ENCODE assay signal across 26 cellular contexts in genomic region chr13:26424181-26424580, GRCh38.
DNase-seq lines count a peak whose midpoint lies in the region; ATAC-seq and TF ChIP-seq lines count a peak whose summit lies in the region.
"Had no signal": no experiment of that assay in that cellular context is flagged by ENCODE, and none has a peak within 500 bp of the region (broad histone marks: within the 10 kb centered on the region; RNA-seq: fewer than 3 reads in every experiment).

No MANE protein-coding gene starts in this region.

- H3K4me2 ChIP-seq in trophoblast cell (ENCODE audit: low read length), result no peak overlapping the region
- H3K4me2 ChIP-seq: smooth muscle cell had no signal

- peak overlapping the region; percentile 95 for H4K91ac ChIP-seq in trophoblast cell (ENCODE audit: low read depth, low read length)

- peak overlapping the region; percentile 83 for H3K14ac ChIP-seq in trophoblast cell (ENCODE audit: low read length)

- H2AK5ac ChIP-seq in trophoblast cell (ENCODE audit: low read length), result peak overlapping the region; percentile 73

- H2BK12ac ChIP-seq in trophoblast cell (ENCODE audit: low read length), result peak overlapping the region; percentile 85

- H3K18ac ChIP-seq in trophoblast cell (ENCODE audit: low read length), result peak overlapping the region; percentile 34

- H3K27me3 ChIP-seq in trophoblast cell (ENCODE audit: insufficient read depth, low read length) (no peaks in the 10 kb centered on the region), tibial artery (no peaks in the 10 kb centered on the region)
- H3K27me3 ChIP-seq: brain microvascular endothelial cell, Peyer's patch, SJSA1 had no signal

- peak overlapping the region in 3 of 5 experiments; percentile 60 to 81 (median 76) for H3K27ac Mint-ChIP-seq in brain
- H3K27ac Mint-ChIP-seq: activated CD4-positive, alpha-beta T cell treated with anti-CD3 and anti-CD28 coated beads for 36 hours; activated naive CD4-positive, alpha-beta T cell treated with anti-CD3 and anti-CD28 coated beads, Interleukin-2, amount 50 U/mL, for 24 hours; activated T-cell treated with anti-CD3 and anti-CD28 coated beads, Interleukin-2, amount 50 U/mL, for 72 hours; endodermal cell; progenitor cell of endocrine pancreas had no signal

- H2AFZ ChIP-seq in trophoblast cell (ENCODE audit: insufficient read depth, low read length, poor library complexity), result peak overlapping the region; percentile 23

- no CpG with 5 or more reads among the region's 14 CpGs for WGBS in trophoblast cell (ENCODE audit: extremely low coverage, insufficient coverage, insufficient read length)

- intact Hi-C loops in left ventricle myocardium superior (cut with micrococcal nuclease) (no loop called here), tibial artery (cut with DNase I; ENCODE audit: low total_unique reads) (no loop called here)

- H3K9ac ChIP-seq in trophoblast cell (ENCODE audit: low read length), result no peak overlapping the region

- peaks cover 3% of the 10 kb centered on the region for H3K79me2 ChIP-seq in trophoblast cell (ENCODE audit: control insufficient read depth, insufficient read depth, low read length, poor library complexity)

- H3K4me1 Mint-ChIP-seq in brain, result peaks cover 24% of the 10 kb centered on the region
- H3K4me1 Mint-ChIP-seq: activated CD4-positive, alpha-beta T cell treated with anti-CD3 and anti-CD28 coated beads for 36 hours; activated naive CD4-positive, alpha-beta T cell treated with anti-CD3 and anti-CD28 coated beads, Interleukin-2, amount 50 U/mL, for 24 hours; endodermal cell had no signal

- ATAC-seq in left ventricle myocardium superior, result peak; percentile 69
- ATAC-seq: activated CD4-positive, alpha-beta T cell treated with anti-CD3 and anti-CD28 coated beads for 36 hours; activated T-cell treated with anti-CD3 and anti-CD28 coated beads, Interleukin-2, amount 50 U/mL, for 72 hours had no signal

- H2BK5ac ChIP-seq in trophoblast cell (ENCODE audit: low read depth, low read length, poor library complexity), result peak overlapping the region; percentile 87

- H3K9me3 ChIP-seq in trophoblast cell (ENCODE audit: insufficient read depth, low read depth, low read length), result no peaks in the 10 kb centered on the region
- H3K9me3 ChIP-seq in tibial artery, result no peaks in the 10 kb centered on the region
- H3K9me3 ChIP-seq: Peyer's patch, SJSA1 had no signal

- peaks cover 14% of the 10 kb centered on the region for H3K79me1 ChIP-seq in trophoblast cell (ENCODE audit: low read length)

- H4K8ac ChIP-seq in trophoblast cell (ENCODE audit: low read depth, low read length), result peak overlapping the region; percentile 57

- no peak overlapping the region for H3K4me3 ChIP-seq in trophoblast cell (ENCODE audit: low read depth, low read length)
- H3K4me3 ChIP-seq in tibial artery, result no peak overlapping the region
- H3K4me3 ChIP-seq: Peyer's patch, SJSA1, smooth muscle cell had no signal

- H3K36me3 Mint-ChIP-seq in brain, result no peaks in the 10 kb centered on the region
- H3K36me3 Mint-ChIP-seq: activated naive CD4-positive, alpha-beta T cell treated with anti-CD3 and anti-CD28 coated beads, Interleukin-2, amount 50 U/mL, for 24 hours had no signal

- H4K12ac ChIP-seq in trophoblast cell (ENCODE audit: low read depth, low read length), result no peak overlapping the region

- H3K36me3 ChIP-seq in trophoblast cell (ENCODE audit: control insufficient read depth in 1 of 2, insufficient read depth in 2 of 2, low read length in 2 of 2), result no peaks in the 10 kb centered on the region
- no peaks in the 10 kb centered on the region for H3K36me3 ChIP-seq in tibial artery
- H3K36me3 ChIP-seq: brain microvascular endothelial cell, Peyer's patch, SJSA1 had no signal

- H3K4me1 ChIP-seq in trophoblast cell (ENCODE audit: control insufficient read depth in 1 of 2, insufficient read depth in 2 of 2, low read length in 2 of 2) (peaks cover 16 to 22% of the 10 kb centered on the region in 2 experiments), tibial artery (peaks cover 0 to 38% (median 28%) of the 10 kb centered on the region in 4 donors)
- H3K4me1 ChIP-seq: SJSA1 had no signal

- H3K27ac ChIP-seq in trophoblast cell (ENCODE audit: low read depth, low read length) (peak overlapping the region; percentile 90), tibial artery (peak overlapping the region; percentile 62 to 85)
- H3K27ac ChIP-seq: brain microvascular endothelial cell, SJSA1 had no signal

- peaks cover 3% of the 10 kb centered on the region for H3K27me3 Mint-ChIP-seq in brain
- H3K27me3 Mint-ChIP-seq: progenitor cell of endocrine pancreas had no signal

- H3K9me3 Mint-ChIP-seq in brain, result peaks cover 0 to 5% (median 0%) of the 10 kb centered on the region in 5 experiments
- H3K9me3 Mint-ChIP-seq: activated T-cell treated with anti-CD3 and anti-CD28 coated beads, Interleukin-2, amount 50 U/mL, for 72 hours; endodermal cell; neural crest cell had no signal

- H3K4me3 Mint-ChIP-seq in brain, result no peak overlapping the region
- H3K4me3 Mint-ChIP-seq: activated CD4-positive, alpha-beta T cell treated with anti-CD3 and anti-CD28 coated beads for 36 hours; activated naive CD4-positive, alpha-beta T cell treated with anti-CD3 and anti-CD28 coated beads, Interleukin-2, amount 50 U/mL, for 24 hours; activated T-cell treated with anti-CD3 and anti-CD28 coated beads, Interleukin-2, amount 50 U/mL, for 72 hours; endodermal cell; neural crest cell had no signal

- DNase-seq in left ventricle myocardium superior, result peak; percentile 44
- no peak for DNase-seq in trophoblast cell
- no peak for DNase-seq in tibial artery
- no peak for DNase-seq in NOMO-1 treated with DMSO at 0.1 percent for 48 hours (lab: John Stamatoyannopoulos, UW; ENCODE audit: unreplicated experiment)
- DNase-seq in activated effector memory CD4-positive, alpha-beta T cell treated with anti-CD3 and anti-CD28 coated beads, Interleukin-2, amount 50 U/mL, for 16 hours, result no peak
- DNase-seq in cortex of kidney (lab: John Stamatoyannopoulos, UW), result no peak
- DNase-seq in NCI-H146 treated with DMSO at 0.1 percent for 48 hours (lab: John Stamatoyannopoulos, UW; ENCODE audit: unreplicated experiment), result no peak
- DNase-seq: activated CD4-positive, alpha-beta T cell treated with anti-CD3 and anti-CD28 coated beads for 36 hours; activated T-cell treated with anti-CD3 and anti-CD28 coated beads, Interleukin-2, amount 50 U/mL, for 72 hours; brain microvascular endothelial cell; DMS 273 treated with DMSO at 0.1 percent for 48 hours; endodermal cell; glutamatergic neuron; midbrain; MM.1S; NCI-H1436; NCI-H510A; Peyer's patch; stimulated activated CD4-positive, alpha-beta T cell treated with anti-CD3 and anti-CD28 coated beads, Interleukin-4, amount 100 ng/mL, for 1 hour; stimulated activated naive CD4-positive, alpha-beta T cell treated with Interleukin-2 at 50 U/mL for 16 hours had no signal

- H2BK120ac ChIP-seq in trophoblast cell (ENCODE audit: insufficient read depth, low read length, poor library complexity), result peak overlapping the region; percentile 89

- peak overlapping the region; percentile 66 for H3K4ac ChIP-seq in trophoblast cell (ENCODE audit: low read depth, low read length)

- no peak for TF ChIP-seq CTCF in brain (conservative IDR thresholded peaks at IDR 0.05)
- TF ChIP-seq CTCF in tibial artery (IDR thresholded peaks at IDR 0.05), result no peak

- no peak overlapping the region for H3K23ac ChIP-seq in trophoblast cell (ENCODE audit: low read length)
